15 cellular contexts compared by ENCODE assay signal in the genomic region with DNA sequence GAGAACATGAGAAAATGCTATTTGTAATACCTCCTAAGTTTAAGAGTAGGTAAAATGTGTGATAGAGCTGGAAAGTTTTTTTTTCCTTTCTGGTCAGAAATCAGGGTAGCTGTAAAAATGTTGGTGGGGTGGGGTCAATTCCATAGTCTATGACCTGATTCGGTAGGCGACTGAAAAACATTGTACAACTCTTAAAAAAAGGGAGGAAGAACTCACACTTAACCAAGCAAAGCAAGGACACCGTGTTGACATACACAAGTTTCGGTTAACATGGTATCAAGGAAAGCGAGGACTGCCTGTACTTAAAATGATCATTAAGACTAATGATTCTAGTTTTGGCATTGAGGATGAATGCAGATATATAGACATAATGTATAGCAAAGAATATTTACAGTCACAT. TPM values are rescaled to one million over a fixed set of nuclear protein-coding genes. Genes with fewer than 3 reads are reported as not detected.
A peak's percentile ranks its signal among the peaks of the same experiment; 100 is the strongest.
DNase-seq lines count a peak whose midpoint lies in the region; ATAC-seq and TF ChIP-seq lines count a peak whose summit lies in the region.
"Had no signal": no experiment of that assay in that cellular context is flagged by ENCODE, and none has a peak within 500 bp of the region (broad histone marks: within the 10 kb centered on the region; RNA-seq: fewer than 3 reads in every experiment).

No MANE protein-coding gene starts in this region.

- no peak overlapping the region for H2AFZ ChIP-seq in OCI-LY1 (ENCODE audit: low read length)

- no peaks in the 10 kb centered on the region for H3K27me3 Mint-ChIP-seq in activated CD4-positive, alpha-beta T cell treated with anti-CD3 and anti-CD28 coated beads, Interleukin-2, amount 10 ng/mL, durations not matched to agents 7 days and 5 days
- no peaks in the 10 kb centered on the region for H3K27me3 Mint-ChIP-seq in central memory CD8-positive, alpha-beta T cell

- no peak for TF ChIP-seq CTCF in OCI-LY1 (IDR thresholded peaks at IDR 0.05; ENCODE audit: low read length)

- no peaks in the 10 kb centered on the region for H3K9me3 ChIP-seq in OCI-LY1 (ENCODE audit: low read length)
- H3K9me3 ChIP-seq in skeletal muscle satellite cell (replicated peaks; ENCODE audit: low read length) = no peaks in the 10 kb centered on the region
- H3K9me3 ChIP-seq: upper lobe of right lung had no signal

- H3F3A ChIP-seq in OCI-LY1 (ENCODE audit: insufficient read depth, low read length) = no peaks in the 10 kb centered on the region

- H3K4me3 Mint-ChIP-seq in activated CD4-positive, alpha-beta T cell treated with anti-CD3 and anti-CD28 coated beads, Interleukin-2, amount 10 ng/mL, durations not matched to agents 7 days and 5 days = peak overlapping the region; percentile 94
- peak overlapping the region; percentile 89 for H3K4me3 Mint-ChIP-seq in central memory CD8-positive, alpha-beta T cell

- peaks cover 31% of the 10 kb centered on the region for H3K4me1 Mint-ChIP-seq in activated CD4-positive, alpha-beta T cell treated with anti-CD3 and anti-CD28 coated beads, Interleukin-2, amount 10 ng/mL, durations not matched to agents 7 days and 5 days
- peaks cover 26% of the 10 kb centered on the region for H3K4me1 Mint-ChIP-seq in central memory CD8-positive, alpha-beta T cell

- no peak for DNase-seq in activated CD4-positive, alpha-beta T cell treated with anti-CD3 and anti-CD28 coated beads, Interleukin-2, amount 10 ng/mL, durations not matched to agents 7 days and 5 days
- no peak for DNase-seq in activated CD4-positive, alpha-beta T cell treated with anti-CD3 and anti-CD28 coated beads, Interleukin-2, amount 50 U/mL, for 1 hour
- DNase-seq in central memory CD8-positive, alpha-beta T cell (ENCODE audit: low spot score in 2 of 2) = no peak
- DNase-seq in DMS153 treated with DMSO at 0.1 percent for 48 hours (lab: John Stamatoyannopoulos, UW; ENCODE audit: unreplicated experiment) = no peak
- DNase-seq: ACHN; effector memory CD4-positive, alpha-beta T cell; left cardiac atrium; MV-4-11; nucleus accumbens; stimulated activated CD4-positive, alpha-beta T cell treated with anti-CD3 and anti-CD28 coated beads, Interleukin-12 subunit alpha, Interleukin-12 subunit beta, amount 100 ng/mL, for 4 hours; upper lobe of right lung had no signal

- H3K4me2 ChIP-seq in OCI-LY1 (ENCODE audit: low read length) = peak overlapping the region; percentile 78; the same call in 1 of the 2 replicates
- peak overlapping the region; percentile 83 for H3K4me2 ChIP-seq in skeletal muscle satellite cell (ENCODE audit: low read length)

- H4K20me1 ChIP-seq in OCI-LY1 (ENCODE audit: insufficient read depth, low read length) = no peaks in the 10 kb centered on the region

- peak overlapping the region; percentile 14 for H3K27ac Mint-ChIP-seq in activated CD4-positive, alpha-beta T cell treated with anti-CD3 and anti-CD28 coated beads, Interleukin-2, amount 10 ng/mL, durations not matched to agents 7 days and 5 days
- H3K27ac Mint-ChIP-seq in central memory CD8-positive, alpha-beta T cell (ENCODE audit: low read depth) = peak overlapping the region; percentile 9

- ATAC-seq in central memory CD8-positive, alpha-beta T cell (replicated peaks; ENCODE audit: extremely low read depth, poor library complexity, severe bottlenecking) = no peak
- ATAC-seq in HG03521 (IDR thresholded peaks at IDR 0.05; ENCODE audit: unreplicated experiment) (no peak), GM21423 (IDR thresholded peaks at IDR 0.05; ENCODE audit: unreplicated experiment) (no peak)
- ATAC-seq: left cardiac atrium, upper lobe of right lung had no signal

- POLR2A ChIA-PET in activated CD4-positive, alpha-beta T cell treated with anti-CD3 and anti-CD28 coated beads, Interleukin-2, amount 10 ng/mL, durations not matched to agents 7 days and 5 days (lab: Charles Lee) = interaction anchor here (1.7 kb wide), 1 partner anchor 285 kb away, joined by 3 read pairs; a partner anchor contains a TSS

- H3K36me3 ChIP-seq in OCI-LY1 (ENCODE audit: insufficient read depth, low read length) (no peaks in the 10 kb centered on the region), skeletal muscle satellite cell (ENCODE audit: insufficient read depth, low read length) (no peaks in the 10 kb centered on the region)
- H3K36me3 ChIP-seq: upper lobe of right lung had no signal

- H3K79me2 ChIP-seq in OCI-LY1 (ENCODE audit: insufficient read depth, low read length) = peaks cover 23% of the 10 kb centered on the region

- CTCF ChIA-PET in activated CD4-positive, alpha-beta T cell treated with anti-CD3 and anti-CD28 coated beads, Interleukin-2, amount 10 ng/mL, durations not matched to agents 7 days and 5 days (lab: Charles Lee) = interaction anchor here (1.0 kb wide), 1 partner anchor 12 kb away, joined by 3 read pairs; no protein-coding TSS in a partner anchor

- H3K27me3 ChIP-seq in OCI-LY1 (ENCODE audit: insufficient read depth, low read length) (no peaks in the 10 kb centered on the region), skeletal muscle satellite cell (ENCODE audit: control insufficient read depth, insufficient read depth, low read length) (no peaks in the 10 kb centered on the region)

- H3K9me3 Mint-ChIP-seq in activated CD4-positive, alpha-beta T cell treated with anti-CD3 and anti-CD28 coated beads, Interleukin-2, amount 10 ng/mL, durations not matched to agents 7 days and 5 days = no peaks in the 10 kb centered on the region
- no peaks in the 10 kb centered on the region for H3K9me3 Mint-ChIP-seq in central memory CD8-positive, alpha-beta T cell

- peaks cover 12% of the 10 kb centered on the region for H3K36me3 Mint-ChIP-seq in activated CD4-positive, alpha-beta T cell treated with anti-CD3 and anti-CD28 coated beads, Interleukin-2, amount 10 ng/mL, durations not matched to agents 7 days and 5 days (ENCODE audit: low read depth)
- peaks cover 31% of the 10 kb centered on the region for H3K36me3 Mint-ChIP-seq in central memory CD8-positive, alpha-beta T cell (ENCODE audit: insufficient read depth)

- no peaks in the 10 kb centered on the region for H3K9me2 ChIP-seq in OCI-LY1 (ENCODE audit: low read depth, low read length)

- H3K27ac ChIP-seq in OCI-LY1 (ENCODE audit: low read depth, low read length, poor library complexity, severe bottlenecking) = no peak overlapping the region
- H3K27ac ChIP-seq: upper lobe of right lung had no signal

- H3K9ac ChIP-seq in OCI-LY1 (ENCODE audit: low read length) (no peak overlapping the region), skeletal muscle satellite cell (ENCODE audit: low read depth, low read length) (peak overlapping the region; percentile 94)

- H3K4me1 ChIP-seq in OCI-LY1 (ENCODE audit: insufficient read depth, low read length, severe bottlenecking) = peaks cover 27% of the 10 kb centered on the region
- H3K4me1 ChIP-seq in skeletal muscle satellite cell (ENCODE audit: control insufficient read depth, insufficient read depth, low read length) = peaks cover 47% of the 10 kb centered on the region

- H3K4me3 ChIP-seq in OCI-LY1 (ENCODE audit: low read depth, low read length, poor library complexity, severe bottlenecking) (no peak overlapping the region), skeletal muscle satellite cell (ENCODE audit: low read length) (no peak overlapping the region)

RNA-seq across cellular contexts. Expression of a gene that starts 1.8 kb away (rescaled TPM):
- total RNA-seq in activated CD4-positive, alpha-beta T cell treated with anti-CD3 and anti-CD28 coated beads, Interleukin-2, amount 10 ng/mL, durations not matched to agents 7 days and 5 days = 10 to 100 TPM; 36.1 to 46.2 TPM
- 58.8 and 80.6 TPM in 2 replicates for total RNA-seq in skeletal muscle satellite cell (2012; rRNA removed)
